Comparison of ENCODE assay signal across 15 cellular contexts in the genomic region with DNA sequence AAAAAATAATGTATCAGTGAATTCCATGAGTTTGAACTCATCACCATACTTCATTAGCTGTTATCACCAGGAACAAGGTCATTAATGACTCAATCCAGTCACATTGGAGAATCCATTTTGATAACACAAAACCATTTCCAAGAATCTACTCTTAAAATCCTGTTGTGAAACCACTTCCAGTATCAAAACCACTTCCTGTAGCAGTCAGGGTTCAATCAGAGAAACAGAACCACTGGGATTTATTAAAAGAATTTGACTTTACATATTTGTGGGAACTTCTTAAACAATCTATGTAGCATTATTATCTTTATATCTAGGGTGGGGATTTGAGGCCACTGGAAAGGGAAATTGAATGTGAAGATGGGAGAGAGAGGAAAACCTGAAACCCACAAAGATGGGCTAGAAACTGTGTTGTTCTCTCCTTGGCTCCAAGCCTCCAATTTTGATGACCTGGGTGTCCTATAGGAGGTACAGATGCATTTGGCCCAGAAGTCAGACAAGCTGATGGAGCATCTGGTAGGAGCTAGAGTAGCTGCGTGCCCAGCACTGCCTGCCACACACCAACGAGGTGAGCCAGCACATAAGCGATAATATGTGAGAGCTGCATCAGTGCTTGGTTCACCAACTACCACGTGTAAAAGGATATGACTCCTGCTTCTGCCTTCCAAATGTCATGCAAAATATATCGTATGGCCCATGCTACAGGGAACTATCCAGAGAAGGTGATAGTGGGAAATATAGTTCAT.
A peak's percentile ranks its signal among the peaks of the same experiment; 100 is the strongest.
DNase-seq lines count a peak whose midpoint lies in the region; ATAC-seq and TF ChIP-seq lines count a peak whose summit lies in the region.
"Had no signal": no experiment of that assay in that cellular context is flagged by ENCODE, and none has a peak within 500 bp of the region (broad histone marks: within the 10 kb centered on the region; RNA-seq: fewer than 3 reads in every experiment).

No MANE protein-coding gene starts in this region.

- ATAC-seq in HG02885 (IDR thresholded peaks at IDR 0.05; ENCODE audit: poor library complexity, unreplicated experiment) = no peak
- ATAC-seq: left lung had no signal

- no peak overlapping the region for H3K4me3 ChIP-seq in SK-N-MC
- H3K4me3 ChIP-seq: left lung, PC-9 had no signal

- H3K36me3 ChIP-seq in SK-N-MC (ENCODE audit: insufficient read depth, low read length) = no peaks in the 10 kb centered on the region
- H3K36me3 ChIP-seq: left lung had no signal

- peak; percentile 3 for DNase-seq in stimulated activated CD4-positive, alpha-beta T cell treated with anti-CD3 and anti-CD28 coated beads, Interleukin-15, amount 100 ng/mL, for 24 hours
- DNase-seq in stimulated activated CD4-positive, alpha-beta T cell treated with anti-CD3 and anti-CD28 coated beads, Interleukin-1b, Interleukin-23, amount 100 ng/mL, for 48 hours = no peak
- DNase-seq in SK-N-MC (ENCODE audit: low read depth, low spot score) (peak; percentile 45), fibroblast of peridontal ligament (ENCODE audit: extremely low read depth) (peak; percentile 60), GM20000 (ENCODE audit: low spot score) (no peak), NCI-H345 (lab: John Stamatoyannopoulos, UW) (no peak), NCI-H510A (lab: John Stamatoyannopoulos, UW) (no peak)
- DNase-seq: activated CD4-positive, alpha-beta memory T cell treated with anti-CD3 and anti-CD28 coated beads, Interleukin-2, amount 10 ng/mL, durations not matched to agents 7 days and 5 days; effector CD8-positive, alpha-beta T cell; GDM1; left lung; PC-9; stimulated activated CD8-positive, alpha-beta memory T cell treated with anti-CD3 and anti-CD28 coated beads, Interleukin-4, amount 100 ng/mL, for 48 hours had no signal

- no peak for TF ChIP-seq CTCF in GM20000 (IDR thresholded peaks at IDR 0.05; ENCODE audit: extremely low read depth, missing control alignments)

- no peaks in the 10 kb centered on the region for H3K9me3 ChIP-seq in SK-N-MC (ENCODE audit: low read depth, low read length)
- H3K9me3 ChIP-seq: left lung had no signal

- no peak overlapping the region for H3K27ac ChIP-seq in SK-N-MC
- H3K27ac ChIP-seq: C4-2B, left lung, PC-9 had no signal

- H3K9ac ChIP-seq in SK-N-MC (ENCODE audit: insufficient read length) = no peak overlapping the region

Comparison
In these comparisons a context has a peak if more than half of its experiments do, and no peak if none do; other contexts are left out.
1. DNase-seq: peak in stimulated activated CD4-positive, alpha-beta T cell treated with anti-CD3 and anti-CD28 coated beads, Interleukin-15, amount 100 ng/mL, for 24 hours (single experiment), SK-N-MC (single experiment) and fibroblast of peridontal ligament (single experiment); none in stimulated activated CD4-positive, alpha-beta T cell treated with anti-CD3 and anti-CD28 coated beads, Interleukin-1b, Interleukin-23, amount 100 ng/mL, for 48 hours (single experiment), GM20000 (single experiment), NCI-H345 (single experiment) and NCI-H510A (single experiment).